ENCODE assay signal across 8 cellular contexts in the genomic region with DNA sequence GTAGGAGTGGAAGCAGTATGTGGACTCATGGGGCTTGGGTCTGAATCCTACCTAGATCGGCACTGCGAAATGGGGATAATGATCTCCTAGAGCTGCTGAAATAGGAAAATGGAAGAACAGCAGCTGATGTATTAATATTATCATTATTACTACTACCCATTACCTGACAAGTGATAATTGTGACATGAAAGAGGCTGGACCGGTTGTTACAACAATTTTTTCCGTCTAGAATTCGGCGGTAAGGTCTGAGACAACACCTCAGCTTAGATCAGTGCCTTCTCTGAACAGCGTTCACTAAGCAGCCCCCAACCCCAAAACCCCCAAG. TPM values are rescaled to one million over a fixed set of nuclear protein-coding genes. Genes with fewer than 3 reads are reported as not detected.
A peak's percentile ranks its signal among the peaks of the same experiment; 100 is the strongest.
DNase-seq lines count a peak whose midpoint lies in the region; ATAC-seq, FAIRE-seq and TF ChIP-seq lines count a peak whose summit lies in the region.
"Not testable (repeated sequence)": the region's sequence is repeated elsewhere in the genome, so short reads cannot be mapped to it uniquely, and the experiment has no call there.

No MANE protein-coding gene starts in this region.

- peaks cover 36% of the 10 kb centered on the region for H3K79me2 ChIP-seq in keratinocyte (ENCODE audit: control insufficient read depth, insufficient read depth, low read length)
- peaks cover 41% of the 10 kb centered on the region for H3K79me2 ChIP-seq in neural progenitor cell (ENCODE audit: low read depth)

- CTCF ChIA-PET in CD4-positive, alpha-beta T cell (lab: Charles Lee): not testable (repeated sequence)

- H3K4me3 Mint-ChIP-seq in CD4-positive, alpha-beta T cell: peak overlapping the region; percentile 93
- H3K4me3 Mint-ChIP-seq in endodermal cell: peak overlapping the region; percentile 96
- peak overlapping the region; percentile 95 for H3K4me3 Mint-ChIP-seq in neural progenitor cell

- peak overlapping the region; percentile 84 for H3K9ac ChIP-seq in endodermal cell (ENCODE audit: extremely low read depth, low read length, poor library complexity, severe bottlenecking)
- H3K9ac ChIP-seq in keratinocyte (ENCODE audit: control insufficient read depth, extremely low read depth, insufficient read depth, low read length): peak overlapping the region; percentile 88
- H3K9ac ChIP-seq in neural progenitor cell: peak overlapping the region; percentile 79

- dilution Hi-C loops in keratinocyte (cut with MboI; ENCODE audit: extremely low pct_ligation_motif_present, low sequenced_read_pairs): not testable (repeated sequence)

- intact Hi-C loops in CD4-positive, alpha-beta T cell (cut with DNase I, micrococcal nuclease): loop anchor here in 1 of 2 experiments (10.0 kb wide), 1 partner anchor 81 kb away; the partner anchor contains the start of gene NTAN1

- POLR2A ChIA-PET in CD4-positive, alpha-beta T cell (lab: Charles Lee): interaction anchor here (1.1 to 1.4 kb wide), 2 partner anchors 39 to 65 kb away, joined by 3 to 9 read pairs; no protein-coding TSS in a partner anchor

- H3K9me3 ChIP-seq in CD4-positive, alpha-beta T cell (ENCODE audit: control insufficient read depth, low read length); endodermal cell (ENCODE audit: control insufficient read depth, low read length); keratinocyte (ENCODE audit: control insufficient read depth, low read depth, low read length); neural progenitor cell (ENCODE audit: low read depth): not testable (repeated sequence)

- H3K4me2 ChIP-seq in keratinocyte (ENCODE audit: control insufficient read depth, extremely low read depth, insufficient read depth, low read depth, low read length) (peak overlapping the region; percentile 81), neural progenitor cell (peak overlapping the region; percentile 78)

- not testable (repeated sequence) for H3K9me3 Mint-ChIP-seq in CD4-positive, alpha-beta T cell; activated naive CD4-positive, alpha-beta T cell treated with anti-CD3 and anti-CD28 coated beads, Interleukin-2, amount 50 U/mL, for 72 hours; endodermal cell; neural progenitor cell

- not testable (repeated sequence) for DNase-seq in CD4-positive, alpha-beta T cell; activated naive CD4-positive, alpha-beta T cell treated with anti-CD3 and anti-CD28 coated beads, Interleukin-2, amount 50 U/mL, for 72 hours (ENCODE audit: low spot score in 2 of 2); endodermal cell; neural progenitor cell (ENCODE audit: low spot score)
- DNase-seq in HT-29 (ENCODE audit: low spot score) (peak; percentile 90), RPMI8226 (peak; percentile 89), keratinocyte (ENCODE audit: low read depth, low spot score) (peak; percentile 15), superior temporal gyrus (ENCODE audit: extremely low spot score) (peak; percentile 52)

- peaks cover 24% of the 10 kb centered on the region for H3K4me1 Mint-ChIP-seq in CD4-positive, alpha-beta T cell (ENCODE audit: low read depth)
- H3K4me1 Mint-ChIP-seq in endodermal cell: peaks cover 27% of the 10 kb centered on the region
- not testable (repeated sequence) for H3K4me1 Mint-ChIP-seq in neural progenitor cell

- H3F3A ChIP-seq in neural progenitor cell (ENCODE audit: low read depth): not testable (repeated sequence)

- peak overlapping the region; percentile 92 for H3K4me3 ChIP-seq in endodermal cell (ENCODE audit: low read length)
- peak overlapping the region; percentile 83 to 96 (median 86) for H3K4me3 ChIP-seq in keratinocyte (ENCODE audit: control insufficient read depth in 2 of 3, extremely low read depth in 1 of 3, insufficient read depth in 2 of 3, low read depth in 1 of 3, low read length in 3 of 3)
- H3K4me3 ChIP-seq in neural progenitor cell: peak overlapping the region; percentile 72

- not testable (repeated sequence) for H3K4me1 ChIP-seq in endodermal cell (ENCODE audit: control insufficient read depth, insufficient read depth, low read length); neural progenitor cell
- peaks cover 13% of the 10 kb centered on the region for H3K4me1 ChIP-seq in keratinocyte (ENCODE audit: control insufficient read depth, extremely low read depth, insufficient read depth, low read length)

- H4K20me1 ChIP-seq in keratinocyte (ENCODE audit: control insufficient read depth, extremely low read depth, insufficient read depth, low read length): not testable (repeated sequence)
- H4K20me1 ChIP-seq in neural progenitor cell (ENCODE audit: low read depth): peaks cover 15% of the 10 kb centered on the region

- not testable (repeated sequence) for H3K27me3 Mint-ChIP-seq in CD4-positive, alpha-beta T cell; endodermal cell (ENCODE audit: insufficient read depth); neural progenitor cell (ENCODE audit: insufficient read depth, low read depth)

- H2AFZ ChIP-seq in keratinocyte (ENCODE audit: control insufficient read depth, low read length): peak overlapping the region; percentile 86
- H2AFZ ChIP-seq in neural progenitor cell (replicated peaks): peak overlapping the region; percentile 75

- 0% methylated on average over 2 to 5 of the region's 7 CpGs for whole genome bisulfite sequencing in endodermal cell (ENCODE audit: insufficient coverage in 1 of 2, insufficient read length in 1 of 2), 2 experiments

- ATAC-seq in CD4-positive, alpha-beta T cell (ENCODE audit: poor library complexity); activated naive CD4-positive, alpha-beta T cell treated with anti-CD3 and anti-CD28 coated beads, Interleukin-2, amount 50 U/mL, for 72 hours: not testable (repeated sequence)

- not testable (repeated sequence) for H3K9me1 ChIP-seq in keratinocyte (ENCODE audit: control insufficient read depth, extremely low read depth, insufficient read depth, low read length)

- not testable (repeated sequence) for H3K27me3 ChIP-seq in CD4-positive, alpha-beta T cell (ENCODE audit: control insufficient read depth, insufficient read depth, low read length); endodermal cell (ENCODE audit: control insufficient read depth, insufficient read depth, low read length, poor library complexity, severe bottlenecking); keratinocyte (ENCODE audit: control insufficient read depth, extremely low read depth, insufficient read depth, low read length); neural progenitor cell

- H3K36me3 ChIP-seq in endodermal cell (ENCODE audit: control insufficient read depth, insufficient read depth, low read length); keratinocyte (ENCODE audit: control insufficient read depth in 2 of 2, extremely low read depth in 1 of 2, insufficient read depth in 2 of 2, low read length in 2 of 2); neural progenitor cell: not testable (repeated sequence)

- FAIRE-seq in keratinocyte (lab: Jason Lieb, UNC): peak; percentile 9

- peak overlapping the region; percentile 87 for H3K27ac Mint-ChIP-seq in CD4-positive, alpha-beta T cell
- peak overlapping the region; percentile 65 to 87 for H3K27ac Mint-ChIP-seq in activated naive CD4-positive, alpha-beta T cell treated with anti-CD3 and anti-CD28 coated beads, Interleukin-2, amount 50 U/mL, for 72 hours
- peak overlapping the region; percentile 96 for H3K27ac Mint-ChIP-seq in endodermal cell
- not testable (repeated sequence) for H3K27ac Mint-ChIP-seq in neural progenitor cell

- not testable (repeated sequence) for H3K36me3 Mint-ChIP-seq in CD4-positive, alpha-beta T cell (ENCODE audit: low read depth); activated naive CD4-positive, alpha-beta T cell treated with anti-CD3 and anti-CD28 coated beads, Interleukin-2, amount 50 U/mL, for 72 hours; neural progenitor cell
- peaks cover 14% of the 10 kb centered on the region for H3K36me3 Mint-ChIP-seq in endodermal cell (ENCODE audit: low read depth)

- TF ChIP-seq CTCF in CD4-positive, alpha-beta T cell (IDR thresholded peaks at IDR 0.05); endodermal cell (conservative IDR thresholded peaks at IDR 0.05); keratinocyte (optimal IDR thresholded peaks at IDR 0.05 in 1 of 3, IDR thresholded peaks at IDR 0.05 in 1 of 3, conservative IDR thresholded peaks at IDR 0.05 in 1 of 3; ENCODE audit: extremely low read depth in 1 of 3, insufficient read depth in 2 of 3, low read length in 3 of 3); neural progenitor cell (IDR thresholded peaks at IDR 0.05): not testable (repeated sequence)

- peak overlapping the region; percentile 74 for H3K27ac ChIP-seq in CD4-positive, alpha-beta T cell (ENCODE audit: low read depth, low read length)
- H3K27ac ChIP-seq in endodermal cell (ENCODE audit: low read depth, low read length); neural progenitor cell: not testable (repeated sequence)
- H3K27ac ChIP-seq in keratinocyte (ENCODE audit: control insufficient read depth, insufficient read depth, low read length): peak overlapping the region; percentile 80

RNA-seq across cellular contexts. Expression of gene PDXDC1, which starts 0.5 kb away (rescaled TPM):
- total RNA-seq in CD4-positive, alpha-beta T cell: 10 to 100 TPM; 64.0 to 75.0 TPM
- total RNA-seq in HT-29 (2014; rRNA removed; shearing (Covaris generic)): 75.5 and 80.3 TPM in 2 replicates
- 10 to 100 TPM; 50.6 to 80.4 TPM for total RNA-seq in activated naive CD4-positive, alpha-beta T cell treated with anti-CD3 and anti-CD28 coated beads, Interleukin-2, amount 50 U/mL, for 72 hours
- total RNA-seq in endodermal cell (100 to 1,000 TPM; 163 to 202 TPM), neural progenitor cell (ENCODE audit: low replicate concordance) (68.8 and 69.1 TPM in 2 replicates)
- 52.4 TPM for polyA plus RNA-seq in endodermal cell (2013, experiment 1 of 2)
- 44.1 TPM for polyA plus RNA-seq in endodermal cell (2013, experiment 2 of 2)
- 57.9 to 70.7 TPM (median 67.0 TPM) in 3 replicates for polyA plus RNA-seq in keratinocyte
- 100 TPM for polyA plus RNA-seq in keratinocyte (2011; ENCODE audit: low read depth)
- 40.9 and 71.4 TPM in 2 replicates for polyA plus RNA-seq in keratinocyte (2011; cell fraction: cytosol; rRNA removed)
- polyA plus RNA-seq in keratinocyte (2011; cell fraction: nucleus; rRNA removed): 120 and 128 TPM in 2 replicates
- polyA plus RNA-seq in keratinocyte (2012; ENCODE audit: low replicate concordance): 37.7 and 57.3 TPM in 2 replicates
- polyA minus RNA-seq in keratinocyte: 75.7 to 104 TPM (median 84.8 TPM) in 3 replicates
- 54.7 TPM for polyA minus RNA-seq in keratinocyte (2011; cell fraction: cytosol; rRNA and poly(A)+ RNA removed)
- 37.6 and 88.2 TPM in 2 replicates for polyA minus RNA-seq in keratinocyte (2011; cell fraction: nucleus; rRNA and poly(A)+ RNA removed)

RNA-seq across cellular contexts. Expression of gene NPIPA1, which starts 37.0 kb away (rescaled TPM):
- 100 to 1,000 TPM; 103 to 105 TPM for total RNA-seq in CD4-positive, alpha-beta T cell
- total RNA-seq in HT-29 (2014; rRNA removed; shearing (Covaris generic)): 27.1 and 30.3 TPM in 2 replicates
- 100 to 1,000 TPM in 1 of 2 donors, 10 to 100 TPM in 1; 85.7 to 106 TPM for total RNA-seq in activated naive CD4-positive, alpha-beta T cell treated with anti-CD3 and anti-CD28 coated beads, Interleukin-2, amount 50 U/mL, for 72 hours
- total RNA-seq in endodermal cell: 100 to 1,000 TPM; 177 to 183 TPM
- 97.9 TPM for polyA plus RNA-seq in endodermal cell (2013, experiment 1 of 2)
- polyA plus RNA-seq in endodermal cell (2013, experiment 2 of 2): 92.2 TPM
- 37.2 to 46.0 TPM (median 41.6 TPM) in 3 replicates for polyA plus RNA-seq in keratinocyte
- polyA plus RNA-seq in keratinocyte (2011; ENCODE audit: low read depth): 21.1 TPM
- polyA plus RNA-seq in keratinocyte (2011; cell fraction: cytosol; rRNA removed): 21.4 and 23.1 TPM in 2 replicates
- 175 and 195 TPM in 2 replicates for polyA plus RNA-seq in keratinocyte (2011; cell fraction: nucleus; rRNA removed)
- polyA plus RNA-seq in keratinocyte (2012; ENCODE audit: low replicate concordance): 35.5 and 58.8 TPM in 2 replicates
- polyA minus RNA-seq in keratinocyte: 14.6 to 33.8 TPM (median 17.6 TPM) in 3 replicates
- 18.4 TPM for polyA minus RNA-seq in keratinocyte (2011; cell fraction: cytosol; rRNA and poly(A)+ RNA removed)
- 46.1 and 54.2 TPM in 2 replicates for polyA minus RNA-seq in keratinocyte (2011; cell fraction: nucleus; rRNA and poly(A)+ RNA removed)
- 66.7 and 75.0 TPM in 2 replicates for total RNA-seq in neural progenitor cell (ENCODE audit: low replicate concordance)
